Comparison of ENCODE assay signal across 14 cellular contexts in genomic region chr18:32057624-32058165, GRCh38. TPM values are rescaled to one million over a fixed set of nuclear protein-coding genes. Genes with fewer than 3 reads are reported as not detected.
"Had no signal": no experiment of that assay in that cellular context is flagged by ENCODE, and none has a peak within 500 bp of the region (broad histone marks: within the 10 kb centered on the region; RNA-seq: fewer than 3 reads in every experiment).

No MANE protein-coding gene starts in this region.

- H3K4me3 Mint-ChIP-seq: activated naive CD8-positive, alpha-beta T cell treated with anti-CD3 and anti-CD28 coated beads, Interleukin-2, amount 10 ng/mL, durations not matched to agents 7 days and 5 days had no signal

- H3K4me3 ChIP-seq: ascending aorta, coronary artery, lung, right atrium auricular region, thyroid gland, vagina had no signal

- H3K27ac ChIP-seq: ascending aorta, coronary artery, right atrium auricular region, thyroid gland, vagina had no signal

- H3K27me3 ChIP-seq: ascending aorta, right atrium auricular region, thyroid gland, vagina had no signal

- H3K27me3 Mint-ChIP-seq: activated naive CD8-positive, alpha-beta T cell treated with anti-CD3 and anti-CD28 coated beads, Interleukin-2, amount 10 ng/mL, durations not matched to agents 7 days and 5 days; naive thymus-derived CD4-positive, alpha-beta T cell had no signal

- H3K4me1 ChIP-seq: ascending aorta, right atrium auricular region, thyroid gland, vagina had no signal

- H3K36me3 ChIP-seq: ascending aorta, right atrium auricular region, thyroid gland, vagina had no signal

- H3K27ac Mint-ChIP-seq: activated naive CD8-positive, alpha-beta T cell treated with anti-CD3 and anti-CD28 coated beads, Interleukin-2, amount 10 ng/mL, durations not matched to agents 7 days and 5 days had no signal

- H3K9me3 ChIP-seq: ascending aorta, right atrium auricular region, thyroid gland, vagina had no signal

- DNase-seq: activated CD4-positive, alpha-beta T cell treated with anti-CD3 and anti-CD28 coated beads for 48 hours; activated effector memory CD4-positive, alpha-beta T cell treated with anti-CD3 and anti-CD28 coated beads, Interleukin-2, amount 50 U/mL, for 16 hours; activated naive CD8-positive, alpha-beta T cell treated with anti-CD3 and anti-CD28 coated beads, Interleukin-2, amount 10 ng/mL, durations not matched to agents 7 days and 5 days; effector CD8-positive, alpha-beta T cell; left cardiac atrium; naive thymus-derived CD4-positive, alpha-beta T cell; nucleus accumbens; small intestine; thyroid gland had no signal

RNA-seq across cellular contexts. Expression of gene RNF138, which starts 34.0 kb away (rescaled TPM):
- total RNA-seq: ascending aorta had no signal
